In the genomic region with DNA sequence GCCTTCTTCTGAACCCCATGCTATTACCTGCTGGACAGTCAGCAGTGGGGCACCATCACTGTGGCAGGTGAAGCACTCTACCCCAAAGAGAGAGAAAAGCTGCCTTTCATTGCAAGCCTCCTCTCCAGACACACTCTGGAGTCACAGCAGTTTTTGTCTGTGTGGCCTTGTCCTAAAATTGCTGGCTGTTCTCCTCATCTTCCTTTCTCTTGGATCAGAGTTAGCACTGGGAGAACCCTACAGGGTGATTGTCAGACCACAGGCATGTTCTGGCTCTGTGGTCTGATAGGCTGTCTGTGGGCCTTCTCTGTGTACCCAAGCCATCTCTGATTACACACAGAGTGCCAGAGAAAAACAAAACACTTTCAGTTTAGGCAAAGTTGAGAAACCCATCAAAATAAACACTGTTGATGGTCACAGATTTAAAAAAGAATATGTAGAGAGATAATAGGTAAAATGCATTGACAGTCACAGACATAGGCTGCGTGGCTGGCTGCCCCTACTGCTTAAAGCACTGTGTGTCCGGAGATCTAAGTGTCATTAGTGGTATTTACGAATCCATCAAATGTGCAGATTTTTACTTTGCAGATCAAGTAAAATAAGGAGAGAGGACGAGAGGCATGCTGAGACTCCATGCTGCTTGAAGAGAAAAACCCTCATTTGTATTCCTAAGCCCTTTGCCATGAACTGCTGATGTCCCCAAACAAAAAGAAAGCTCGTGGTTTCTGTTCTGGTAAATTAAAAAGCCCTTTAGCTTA, we compare ENCODE assay signal across 10 cellular contexts.
DNase-seq lines count a peak whose midpoint lies in the region; ATAC-seq and TF ChIP-seq lines count a peak whose summit lies in the region.
"Had no signal": no experiment of that assay in that cellular context is flagged by ENCODE, and none has a peak within 500 bp of the region (broad histone marks: within the 10 kb centered on the region; RNA-seq: fewer than 3 reads in every experiment).

No MANE protein-coding gene starts in this region.

- POLR2A ChIA-PET in GM10248 (lab: Yijun Ruan, JAX), result no interaction called here

- H3K9me3 ChIP-seq in NT2/D1 (ENCODE audit: insufficient read depth, low read length), result no peaks in the 10 kb centered on the region

- H3K27me3 ChIP-seq in NT2/D1 (ENCODE audit: insufficient read depth, insufficient read length), result peaks cover 85% of the 10 kb centered on the region

- TF ChIP-seq CTCF in GM10248 (IDR thresholded peaks at IDR 0.05; ENCODE audit: control extremely low read depth, extremely low read depth, low read depth, missing control alignments), result no peak

- no peak overlapping the region for H3K4me3 ChIP-seq in NT2/D1 (ENCODE audit: insufficient read length, low read depth)

- H3K36me3 ChIP-seq in NT2/D1 (ENCODE audit: insufficient read depth, insufficient read length, low read length), result no peaks in the 10 kb centered on the region

- H3K4me1 ChIP-seq in NT2/D1 (ENCODE audit: insufficient read depth, insufficient read length), result peaks cover 4% of the 10 kb centered on the region

- no peak for ATAC-seq in HG03045 (IDR thresholded peaks at IDR 0.05; ENCODE audit: unreplicated experiment)
- ATAC-seq in GM19023 (IDR thresholded peaks at IDR 0.05; ENCODE audit: unreplicated experiment), result no peak
- ATAC-seq: activated T-cell treated with anti-CD3 and anti-CD28 coated beads, Interleukin-2, amount 50 U/mL, for 72 hours had no signal

- DNase-seq in GM04504 (ENCODE audit: low read depth), result peak; percentile 16
- DNase-seq in NT2/D1 (ENCODE audit: low read depth, low spot score), result peak; percentile 82
- DNase-seq in hepatic stellate cell (ENCODE audit: low spot score), result peak; percentile 33
- peak; percentile 13 for DNase-seq in renal cortical epithelial cell (ENCODE audit: low read depth)
- no peak for DNase-seq in stimulated activated CD4-positive, alpha-beta T cell treated with anti-CD3 and anti-CD28 coated beads, Interleukin-4, amount 100 ng/mL, for 24 hours
- DNase-seq in GM10248 (ENCODE audit: extremely low spot score), result no peak
- DNase-seq: activated T-cell treated with anti-CD3 and anti-CD28 coated beads, Interleukin-2, amount 50 U/mL, for 72 hours had no signal

- CTCF ChIA-PET in GM10248 (lab: Yijun Ruan, JAX), result interaction anchor here (0.8 to 2.0 kb wide), 3 partner anchors 9 to 14 kb away, joined by 3 to 9 read pairs (median 5); no protein-coding TSS in a partner anchor

- peak overlapping the region; percentile 18 for H3K9ac ChIP-seq in NT2/D1 (ENCODE audit: insufficient read length, low read depth)
- H3K9ac ChIP-seq: KMS-11 had no signal

Comparison
In these comparisons a context has a peak if more than half of its experiments do, and no peak if none do; other contexts are left out.
1. DNase-seq: peak in GM04504 (single experiment), NT2/D1 (single experiment), hepatic stellate cell (single experiment) and renal cortical epithelial cell (single experiment); none in stimulated activated CD4-positive, alpha-beta T cell treated with anti-CD3 and anti-CD28 coated beads, Interleukin-4, amount 100 ng/mL, for 24 hours (single experiment) and GM10248 (single experiment).